Comparison of ENCODE assay signal across 8 cellular contexts in the genomic region with DNA sequence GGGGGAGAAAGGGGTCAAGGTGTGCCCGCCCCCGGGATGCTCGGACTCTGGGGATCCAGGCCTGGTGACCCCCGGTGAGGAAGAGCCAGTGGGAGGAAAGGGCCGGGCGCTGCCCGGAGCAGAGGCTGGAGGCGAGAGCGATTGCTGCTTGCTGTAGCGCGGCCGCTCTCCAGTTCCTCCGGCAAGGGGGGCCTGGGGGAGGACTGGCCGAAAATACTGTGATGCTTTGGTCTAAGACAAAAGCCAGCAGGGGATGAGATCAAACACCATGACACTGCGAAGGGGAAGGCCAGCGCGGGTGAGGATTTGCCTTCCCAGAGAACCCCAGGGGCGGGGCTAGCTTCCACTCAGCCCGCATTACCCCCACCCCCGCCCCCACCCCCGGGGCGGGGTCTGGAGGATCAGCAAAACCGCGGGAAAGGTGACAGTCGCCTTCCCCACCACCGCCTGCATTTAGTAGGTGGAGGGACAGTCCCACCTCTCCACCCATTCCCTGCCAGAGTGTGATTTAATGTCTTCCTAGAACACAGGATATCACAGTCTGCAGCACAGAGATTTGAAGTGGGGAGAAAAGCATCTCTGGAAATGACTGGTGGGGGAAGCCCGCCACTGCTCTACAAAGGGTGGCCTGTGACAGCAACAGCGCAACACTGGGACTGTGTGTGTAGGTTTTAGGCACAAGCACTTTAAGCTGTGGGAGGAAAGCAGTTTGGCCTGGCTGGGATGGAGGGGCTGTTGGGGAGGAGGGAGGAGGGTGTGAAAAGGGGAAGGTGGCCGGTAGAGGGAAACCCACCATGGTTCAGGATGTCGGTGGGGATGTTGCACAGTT.
DNase-seq lines count a peak whose midpoint lies in the region; ATAC-seq lines count a peak whose summit lies in the region.

No MANE protein-coding gene starts in this region.

- peak overlapping the region; percentile 19 for H3K27ac Mint-ChIP-seq in T-helper 1 cell treated with Interleukin-12 subunit alpha and Interleukin-12 subunit beta and Interleukin-4 antibody, amounts not matched to agents 30 μg/mL and 1 μg/mL, for 36 hours

- peak; percentile 90 for ATAC-seq in HG02610 (IDR thresholded peaks at IDR 0.05; ENCODE audit: unreplicated experiment)

- no peak overlapping the region for H3K27ac ChIP-seq in iPS-18a (ENCODE audit: low read length)
- H3K27ac ChIP-seq in skin epidermis = peak overlapping the region; percentile 2 to 88 (median 77)

- no peaks in the 10 kb centered on the region for H3K9me3 ChIP-seq in iPS-18a (ENCODE audit: control insufficient read depth, low read depth, low read length)

- peak overlapping the region; percentile 47; the same call in 1 of the 2 replicates for H3K4me3 ChIP-seq in GM08714 (ENCODE audit: low read length)
- H3K4me3 ChIP-seq in iPS-18a (ENCODE audit: low read length) = peak overlapping the region; percentile 65
- peak overlapping the region; percentile 34 to 51 (median 44) for H3K4me3 ChIP-seq in skin epidermis

- H3K4me1 Mint-ChIP-seq in T-helper 1 cell treated with Interleukin-12 subunit alpha and Interleukin-12 subunit beta and Interleukin-4 antibody, amounts not matched to agents 30 μg/mL and 1 μg/mL, for 36 hours (ENCODE audit: low read depth) = peaks cover 21% of the 10 kb centered on the region

- H3K27me3 ChIP-seq in iPS-18a (ENCODE audit: control insufficient read depth, insufficient read depth, low read length) = peaks cover 8% of the 10 kb centered on the region

- no peaks in the 10 kb centered on the region for H3K36me3 Mint-ChIP-seq in T-helper 1 cell treated with Interleukin-12 subunit alpha and Interleukin-12 subunit beta and Interleukin-4 antibody, amounts not matched to agents 30 μg/mL and 1 μg/mL, for 36 hours (ENCODE audit: low read depth)

- peak; percentile 50 for DNase-seq in NCI-H128 (lab: John Stamatoyannopoulos, UW; ENCODE audit: unreplicated experiment)
- peak in 36 of 58 donors; percentile 17 to 60 (median 30) for DNase-seq in anterior cingulate cortex (lab: John Stamatoyannopoulos, UW)
- no peak for DNase-seq in superior temporal gyrus (ENCODE audit: extremely low spot score)

- peak overlapping the region; percentile 66 for H3K4me3 Mint-ChIP-seq in T-helper 1 cell treated with Interleukin-12 subunit alpha and Interleukin-12 subunit beta and Interleukin-4 antibody, amounts not matched to agents 30 μg/mL and 1 μg/mL, for 36 hours

- H3K9ac ChIP-seq in iPS-18a (ENCODE audit: low read length) = peak overlapping the region; percentile 63

- H3K9me3 Mint-ChIP-seq in T-helper 1 cell treated with Interleukin-12 subunit alpha and Interleukin-12 subunit beta and Interleukin-4 antibody, amounts not matched to agents 30 μg/mL and 1 μg/mL, for 36 hours = no peaks in the 10 kb centered on the region

- no peaks in the 10 kb centered on the region for H3K36me3 ChIP-seq in iPS-18a (ENCODE audit: control insufficient read depth, low read depth, low read length)

- peaks cover 82% of the 10 kb centered on the region for H3K27me3 Mint-ChIP-seq in T-helper 1 cell treated with Interleukin-12 subunit alpha and Interleukin-12 subunit beta and Interleukin-4 antibody, amounts not matched to agents 30 μg/mL and 1 μg/mL, for 36 hours (ENCODE audit: low read depth)

- H3K4me1 ChIP-seq in iPS-18a (ENCODE audit: control insufficient read depth, low read depth, low read length) = peaks cover 20% of the 10 kb centered on the region
